In the genomic region with DNA sequence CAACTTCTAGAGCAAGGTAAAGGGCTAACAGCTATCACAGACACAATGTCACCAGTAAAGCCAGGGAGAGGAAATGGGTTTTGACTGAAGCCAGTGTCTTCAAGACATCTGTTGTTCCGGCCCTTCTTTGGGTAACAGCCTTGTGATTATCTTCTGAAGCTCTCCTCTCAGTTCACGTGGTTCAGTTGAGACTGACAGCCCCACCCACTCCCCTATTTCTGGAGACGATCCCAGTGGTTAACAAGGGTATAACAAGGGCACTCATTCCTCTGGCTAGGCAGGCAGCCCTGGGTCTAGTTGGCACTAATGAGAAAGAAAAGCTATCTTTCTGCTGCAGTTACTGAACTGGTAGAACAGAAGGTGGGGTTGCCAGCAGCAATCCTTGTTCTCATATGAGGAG, we compare ENCODE assay signal across 2 cellular contexts.
TF ChIP-seq lines count a peak whose summit lies in the region.

No MANE protein-coding gene starts in this region.

TF ChIP-seq in IMR-90, 13 proteins besides CTCF, POLR2A, EP300 and RAD21:
- no peak for TF ChIP-seq MXI1 (IDR thresholded peaks at IDR 0.05; ENCODE audit: borderline replicate concordance, low read depth, low read length)
- TF ChIP-seq RCOR1 (IDR thresholded peaks at IDR 0.05; ENCODE audit: insufficient replicate concordance, low read length), result no peak
- TF ChIP-seq ELK1 (IDR thresholded peaks at IDR 0.05; ENCODE audit: borderline replicate concordance, low read depth, low read length), result no peak
- TF ChIP-seq RFX5 (IDR thresholded peaks at IDR 0.05; ENCODE audit: low read depth, low read length), result no peak
- TF ChIP-seq, protein P1, sequence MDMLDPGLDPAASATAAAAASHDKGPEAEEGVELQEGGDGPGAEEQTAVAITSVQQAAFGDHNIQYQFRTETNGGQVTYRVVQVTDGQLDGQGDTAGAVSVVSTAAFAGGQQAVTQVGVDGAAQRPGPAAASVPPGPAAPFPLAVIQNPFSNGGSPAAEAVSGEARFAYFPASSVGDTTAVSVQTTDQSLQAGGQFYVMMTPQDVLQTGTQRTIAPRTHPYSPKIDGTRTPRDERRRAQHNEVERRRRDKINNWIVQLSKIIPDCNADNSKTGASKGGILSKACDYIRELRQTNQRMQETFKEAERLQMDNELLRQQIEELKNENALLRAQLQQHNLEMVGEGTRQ (IDR thresholded peaks at IDR 0.05; ENCODE audit: low read depth, low read length), result no peak
- no peak for TF ChIP-seq BHLHE40 (IDR thresholded peaks at IDR 0.05; ENCODE audit: low read depth, low read length)
- no peak for TF ChIP-seq MAFK (IDR thresholded peaks at IDR 0.05; ENCODE audit: low read depth, low read length)
- TF ChIP-seq CEBPB (IDR thresholded peaks at IDR 0.05; ENCODE audit: low read depth, low read length), result no peak
- no peak for TF ChIP-seq CHD1 (IDR thresholded peaks at IDR 0.05; ENCODE audit: low read depth, low read length)
- TF ChIP-seq NFE2L2 (IDR thresholded peaks at IDR 0.05; ENCODE audit: low read depth, low read length), result no peak
- no peak for TF ChIP-seq SMC3 (IDR thresholded peaks at IDR 0.05; ENCODE audit: low read depth, low read length)
- no peak for TF ChIP-seq FOS (IDR thresholded peaks at IDR 0.05; ENCODE audit: low read depth, low read length)
- TF ChIP-seq MAZ (IDR thresholded peaks at IDR 0.05; ENCODE audit: borderline replicate concordance, low read depth, low read length), result no peak

TF ChIP-seq in GM12878, 131 proteins besides CTCF, POLR2A, EP300 and RAD21 (continues in another document):
- no peak for TF ChIP-seq MYC (IDR thresholded peaks at IDR 0.05; ENCODE audit: insufficient read depth, insufficient read length, insufficient replicate concordance, low read length, severe bottlenecking)
- TF ChIP-seq TCF3 (IDR thresholded peaks at IDR 0.05; ENCODE audit: borderline replicate concordance, insufficient read depth, low read depth, low read length), result no peak
- TF ChIP-seq, protein P2, sequence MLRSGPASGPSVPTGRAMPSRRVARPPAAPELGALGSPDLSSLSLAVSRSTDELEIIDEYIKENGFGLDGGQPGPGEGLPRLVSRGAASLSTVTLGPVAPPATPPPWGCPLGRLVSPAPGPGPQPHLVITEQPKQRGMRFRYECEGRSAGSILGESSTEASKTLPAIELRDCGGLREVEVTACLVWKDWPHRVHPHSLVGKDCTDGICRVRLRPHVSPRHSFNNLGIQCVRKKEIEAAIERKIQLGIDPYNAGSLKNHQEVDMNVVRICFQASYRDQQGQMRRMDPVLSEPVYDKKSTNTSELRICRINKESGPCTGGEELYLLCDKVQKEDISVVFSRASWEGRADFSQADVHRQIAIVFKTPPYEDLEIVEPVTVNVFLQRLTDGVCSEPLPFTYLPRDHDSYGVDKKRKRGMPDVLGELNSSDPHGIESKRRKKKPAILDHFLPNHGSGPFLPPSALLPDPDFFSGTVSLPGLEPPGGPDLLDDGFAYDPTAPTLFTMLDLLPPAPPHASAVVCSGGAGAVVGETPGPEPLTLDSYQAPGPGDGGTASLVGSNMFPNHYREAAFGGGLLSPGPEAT (IDR thresholded peaks at IDR 0.05; ENCODE audit: low read depth), result no peak
- TF ChIP-seq MEF2B (IDR thresholded peaks at IDR 0.05; ENCODE audit: partially characterized antibody, poor library complexity, severe bottlenecking), result no peak
- TF ChIP-seq, protein P3, sequence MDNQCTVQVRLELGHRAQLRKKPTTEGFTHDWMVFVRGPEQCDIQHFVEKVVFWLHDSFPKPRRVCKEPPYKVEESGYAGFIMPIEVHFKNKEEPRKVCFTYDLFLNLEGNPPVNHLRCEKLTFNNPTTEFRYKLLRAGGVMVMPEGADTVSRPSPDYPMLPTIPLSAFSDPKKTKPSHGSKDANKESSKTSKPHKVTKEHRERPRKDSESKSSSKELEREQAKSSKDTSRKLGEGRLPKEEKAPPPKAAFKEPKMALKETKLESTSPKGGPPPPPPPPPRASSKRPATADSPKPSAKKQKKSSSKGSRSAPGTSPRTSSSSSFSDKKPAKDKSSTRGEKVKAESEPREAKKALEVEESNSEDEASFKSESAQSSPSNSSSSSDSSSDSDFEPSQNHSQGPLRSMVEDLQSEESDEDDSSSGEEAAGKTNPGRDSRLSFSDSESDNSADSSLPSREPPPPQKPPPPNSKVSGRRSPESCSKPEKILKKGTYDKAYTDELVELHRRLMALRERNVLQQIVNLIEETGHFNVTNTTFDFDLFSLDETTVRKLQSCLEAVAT (IDR thresholded peaks at IDR 0.05), result no peak
- no peak for TF ChIP-seq STAT3 (IDR thresholded peaks at IDR 0.05; ENCODE audit: low read depth, low read length)
- no peak for TF ChIP-seq HDGF (IDR thresholded peaks at IDR 0.05)
- TF ChIP-seq ZNF384 (IDR thresholded peaks at IDR 0.05; ENCODE audit: borderline replicate concordance, low read depth, low read length), result no peak
- TF ChIP-seq NR2C1 (IDR thresholded peaks at IDR 0.05), result no peak
- TF ChIP-seq FOS (IDR thresholded peaks at IDR 0.05; ENCODE audit: borderline replicate concordance, extremely low read depth, insufficient read length), result no peak
- TF ChIP-seq JUNB (IDR thresholded peaks at IDR 0.05), result no peak
- no peak for TF ChIP-seq IRF3 (IDR thresholded peaks at IDR 0.05)
- peak; percentile 15; the same call in 1 of the 2 replicates for TF ChIP-seq RUNX3 (IDR thresholded peaks at IDR 0.05; ENCODE audit: low read length)
- no peak for TF ChIP-seq ZNF592 (IDR thresholded peaks at IDR 0.05)
- no peak for TF ChIP-seq RCOR1 (conservative IDR thresholded peaks at IDR 0.05; ENCODE audit: low read depth, low read length)
- no peak for TF ChIP-seq MTA2 (IDR thresholded peaks at IDR 0.05; ENCODE audit: low read depth)
- TF ChIP-seq POLR2AphosphoS5 (IDR thresholded peaks at IDR 0.05; ENCODE audit: low read length), result no peak
- TF ChIP-seq, protein P4, sequence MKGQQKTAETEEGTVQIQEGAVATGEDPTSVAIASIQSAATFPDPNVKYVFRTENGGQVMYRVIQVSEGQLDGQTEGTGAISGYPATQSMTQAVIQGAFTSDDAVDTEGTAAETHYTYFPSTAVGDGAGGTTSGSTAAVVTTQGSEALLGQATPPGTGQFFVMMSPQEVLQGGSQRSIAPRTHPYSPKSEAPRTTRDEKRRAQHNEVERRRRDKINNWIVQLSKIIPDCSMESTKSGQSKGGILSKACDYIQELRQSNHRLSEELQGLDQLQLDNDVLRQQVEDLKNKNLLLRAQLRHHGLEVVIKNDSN (IDR thresholded peaks at IDR 0.05; ENCODE audit: borderline replicate concordance, extremely low read length, insufficient read depth, low read depth, low read length), result no peak
- TF ChIP-seq CHD4 (IDR thresholded peaks at IDR 0.05), result no peak
- TF ChIP-seq, protein P5, sequence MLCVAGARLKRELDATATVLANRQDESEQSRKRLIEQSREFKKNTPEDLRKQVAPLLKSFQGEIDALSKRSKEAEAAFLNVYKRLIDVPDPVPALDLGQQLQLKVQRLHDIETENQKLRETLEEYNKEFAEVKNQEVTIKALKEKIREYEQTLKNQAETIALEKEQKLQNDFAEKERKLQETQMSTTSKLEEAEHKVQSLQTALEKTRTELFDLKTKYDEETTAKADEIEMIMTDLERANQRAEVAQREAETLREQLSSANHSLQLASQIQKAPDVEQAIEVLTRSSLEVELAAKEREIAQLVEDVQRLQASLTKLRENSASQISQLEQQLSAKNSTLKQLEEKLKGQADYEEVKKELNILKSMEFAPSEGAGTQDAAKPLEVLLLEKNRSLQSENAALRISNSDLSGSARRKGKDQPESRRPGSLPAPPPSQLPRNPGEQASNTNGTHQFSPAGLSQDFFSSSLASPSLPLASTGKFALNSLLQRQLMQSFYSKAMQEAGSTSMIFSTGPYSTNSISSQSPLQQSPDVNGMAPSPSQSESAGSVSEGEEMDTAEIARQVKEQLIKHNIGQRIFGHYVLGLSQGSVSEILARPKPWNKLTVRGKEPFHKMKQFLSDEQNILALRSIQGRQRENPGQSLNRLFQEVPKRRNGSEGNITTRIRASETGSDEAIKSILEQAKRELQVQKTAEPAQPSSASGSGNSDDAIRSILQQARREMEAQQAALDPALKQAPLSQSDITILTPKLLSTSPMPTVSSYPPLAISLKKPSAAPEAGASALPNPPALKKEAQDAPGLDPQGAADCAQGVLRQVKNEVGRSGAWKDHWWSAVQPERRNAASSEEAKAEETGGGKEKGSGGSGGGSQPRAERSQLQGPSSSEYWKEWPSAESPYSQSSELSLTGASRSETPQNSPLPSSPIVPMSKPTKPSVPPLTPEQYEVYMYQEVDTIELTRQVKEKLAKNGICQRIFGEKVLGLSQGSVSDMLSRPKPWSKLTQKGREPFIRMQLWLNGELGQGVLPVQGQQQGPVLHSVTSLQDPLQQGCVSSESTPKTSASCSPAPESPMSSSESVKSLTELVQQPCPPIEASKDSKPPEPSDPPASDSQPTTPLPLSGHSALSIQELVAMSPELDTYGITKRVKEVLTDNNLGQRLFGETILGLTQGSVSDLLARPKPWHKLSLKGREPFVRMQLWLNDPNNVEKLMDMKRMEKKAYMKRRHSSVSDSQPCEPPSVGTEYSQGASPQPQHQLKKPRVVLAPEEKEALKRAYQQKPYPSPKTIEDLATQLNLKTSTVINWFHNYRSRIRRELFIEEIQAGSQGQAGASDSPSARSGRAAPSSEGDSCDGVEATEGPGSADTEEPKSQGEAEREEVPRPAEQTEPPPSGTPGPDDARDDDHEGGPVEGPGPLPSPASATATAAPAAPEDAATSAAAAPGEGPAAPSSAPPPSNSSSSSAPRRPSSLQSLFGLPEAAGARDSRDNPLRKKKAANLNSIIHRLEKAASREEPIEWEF (IDR thresholded peaks at IDR 0.05; ENCODE audit: insufficient replicate concordance, low read depth, low read length), result no peak
- no peak for TF ChIP-seq BMI1 (IDR thresholded peaks at IDR 0.05; ENCODE audit: borderline replicate concordance)
- TF ChIP-seq RAD51 (IDR thresholded peaks at IDR 0.05), result peak; percentile 83
- no peak for TF ChIP-seq POLR2AphosphoS2 (IDR thresholded peaks at IDR 0.05; ENCODE audit: low read depth, low read length)
- 0 out of 2 replicates have a peak, but pooled peaks have one; percentile 28 for TF ChIP-seq ATF7 (IDR thresholded peaks at IDR 0.05; ENCODE audit: low read depth)
- TF ChIP-seq, protein P1 (IDR thresholded peaks at IDR 0.05; ENCODE audit: borderline replicate concordance, low read depth, low read length), result peak; percentile 13; the same call in 1 of the 2 replicates
- TF ChIP-seq CBFB (IDR thresholded peaks at IDR 0.05; ENCODE audit: low read depth), result no peak
- no peak for TF ChIP-seq JUND (IDR thresholded peaks at IDR 0.05; ENCODE audit: low read depth, low read length)
- TF ChIP-seq NFIC (IDR thresholded peaks at IDR 0.05; ENCODE audit: low read depth, low read length), result no peak
- TF ChIP-seq, protein P6, sequence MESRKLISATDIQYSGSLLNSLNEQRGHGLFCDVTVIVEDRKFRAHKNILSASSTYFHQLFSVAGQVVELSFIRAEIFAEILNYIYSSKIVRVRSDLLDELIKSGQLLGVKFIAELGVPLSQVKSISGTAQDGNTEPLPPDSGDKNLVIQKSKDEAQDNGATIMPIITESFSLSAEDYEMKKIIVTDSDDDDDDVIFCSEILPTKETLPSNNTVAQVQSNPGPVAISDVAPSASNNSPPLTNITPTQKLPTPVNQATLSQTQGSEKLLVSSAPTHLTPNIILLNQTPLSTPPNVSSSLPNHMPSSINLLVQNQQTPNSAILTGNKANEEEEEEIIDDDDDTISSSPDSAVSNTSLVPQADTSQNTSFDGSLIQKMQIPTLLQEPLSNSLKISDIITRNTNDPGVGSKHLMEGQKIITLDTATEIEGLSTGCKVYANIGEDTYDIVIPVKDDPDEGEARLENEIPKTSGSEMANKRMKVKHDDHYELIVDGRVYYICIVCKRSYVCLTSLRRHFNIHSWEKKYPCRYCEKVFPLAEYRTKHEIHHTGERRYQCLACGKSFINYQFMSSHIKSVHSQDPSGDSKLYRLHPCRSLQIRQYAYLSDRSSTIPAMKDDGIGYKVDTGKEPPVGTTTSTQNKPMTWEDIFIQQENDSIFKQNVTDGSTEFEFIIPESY (IDR thresholded peaks at IDR 0.05), result no peak
- TF ChIP-seq IKZF2 (IDR thresholded peaks at IDR 0.05), result 0 out of 4 replicates have a peak, but pooled peaks of 1 of the 2 experiments have one; percentile 18
- no peak for TF ChIP-seq HDAC2 (IDR thresholded peaks at IDR 0.05)
- no peak for TF ChIP-seq TCF7 (IDR thresholded peaks at IDR 0.05; ENCODE audit: borderline replicate concordance)
- no peak for TF ChIP-seq ZNF274 (IDR thresholded peaks at IDR 0.05; ENCODE audit: insufficient read depth, insufficient read length)
- 0 out of 2 replicates have a peak, but pooled peaks have one; percentile 22 for TF ChIP-seq IKZF1 (conservative IDR thresholded peaks at IDR 0.05)
- no peak for TF ChIP-seq SREBF1 (IDR thresholded peaks at IDR 0.05; ENCODE audit: low read length)
